In genomic region chr22:19851291-19852176, GRCh38 we compare ENCODE assay signal across 1 cellular context.
TF ChIP-seq lines count a peak whose summit lies in the region.

No MANE protein-coding gene starts in this region.

TF ChIP-seq in endothelial cell of umbilical vein, 7 proteins besides CTCF, POLR2A, EP300 and RAD21:
- TF ChIP-seq GATA2 (IDR thresholded peaks at IDR 0.05; ENCODE audit: insufficient read depth, insufficient read length, low read depth, low read length), result no peak
- no peak for TF ChIP-seq MYC (IDR thresholded peaks at IDR 0.05; ENCODE audit: low read depth, low read length)
